In the genomic region with DNA sequence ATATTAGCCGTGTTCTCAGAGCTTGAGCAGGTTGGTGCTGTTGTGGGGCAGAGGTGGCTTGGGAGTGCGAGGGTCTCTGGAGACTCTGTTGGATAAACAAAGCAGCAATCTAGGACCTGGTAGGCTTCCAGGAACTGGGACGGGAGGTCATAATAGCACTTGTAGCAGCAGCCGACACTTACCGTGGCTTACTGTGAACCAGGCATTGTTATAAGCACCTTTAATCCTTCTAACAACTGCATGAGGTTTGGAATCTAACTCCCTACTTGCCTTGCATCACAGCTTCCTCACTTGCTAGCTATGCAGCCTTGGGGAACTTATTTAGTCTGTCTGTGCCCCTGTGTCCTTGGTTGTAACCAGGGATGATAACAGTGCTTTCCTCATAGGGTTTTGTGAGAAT, we compare ENCODE assay signal across 15 cellular contexts.
A peak's percentile ranks its signal among the peaks of the same experiment; 100 is the strongest.
DNase-seq lines count a peak whose midpoint lies in the region; ATAC-seq lines count a peak whose summit lies in the region.
"Had no signal": no experiment of that assay in that cellular context is flagged by ENCODE, and none has a peak within 500 bp of the region (broad histone marks: within the 10 kb centered on the region; RNA-seq: fewer than 3 reads in every experiment).

No MANE protein-coding gene starts in this region.

- H3K4me1 ChIP-seq in Karpas-422 (ENCODE audit: low read length), result no peaks in the 10 kb centered on the region
- H3K4me1 ChIP-seq: pancreas had no signal

- no peak for ATAC-seq in GM18907 (IDR thresholded peaks at IDR 0.05; ENCODE audit: unreplicated experiment)
- ATAC-seq: HepG2, pancreas had no signal

- H3K27me3 ChIP-seq in Karpas-422 (ENCODE audit: low read length), result no peaks in the 10 kb centered on the region
- H3K27me3 ChIP-seq: pancreas, tibial artery had no signal

- DNase-seq in DMS153 treated with DMSO at 0.1 percent for 48 hours (lab: John Stamatoyannopoulos, UW; ENCODE audit: unreplicated experiment), result peak; percentile 55
- DNase-seq in NCI-H1105 treated with DMSO at 0.1 percent for 48 hours (lab: John Stamatoyannopoulos, UW), result peak; percentile 24
- DNase-seq in NCI-H82 (lab: John Stamatoyannopoulos, UW), result peak; percentile 82
- DNase-seq in iris pigment epithelial cell (ENCODE audit: low read depth), result peak; percentile 81
- DNase-seq in MV-4-11 (lab: John Stamatoyannopoulos, UW), result no peak
- no peak for DNase-seq in Karpas-422
- DNase-seq in activated naive CD8-positive, alpha-beta T cell treated with anti-CD3 and anti-CD28 coated beads for 36 hours, result no peak
- DNase-seq: activated CD4-positive, alpha-beta T cell treated with anti-CD3 and anti-CD28 coated beads, Interleukin-2, amount 10 ng/mL, durations not matched to agents 24 days and 14 days; activated CD8-positive, alpha-beta memory T cell treated with anti-CD3 and anti-CD28 coated beads, Interleukin-2, amount 50 U/mL, for 48 hours; activated naive CD4-positive, alpha-beta T cell treated with anti-CD3 and anti-CD28 coated beads for 36 hours; cortex of kidney; pancreas; tibial artery had no signal

- no peak overlapping the region for H3K4me2 ChIP-seq in Karpas-422 (ENCODE audit: low read depth, low read length, poor library complexity, severe bottlenecking)

- no peaks in the 10 kb centered on the region for H3K9me3 ChIP-seq in Karpas-422 (ENCODE audit: low read length)
- H3K9me3 ChIP-seq: pancreas, tibial artery had no signal

- no peak overlapping the region for H3K27ac ChIP-seq in Karpas-422 (ENCODE audit: low read length)
- H3K27ac ChIP-seq: pancreas, tibial artery had no signal

- no peaks in the 10 kb centered on the region for H4K20me1 ChIP-seq in Karpas-422 (ENCODE audit: insufficient read depth, low read depth, low read length)

- H3K79me2 ChIP-seq in Karpas-422 (ENCODE audit: low read length), result no peaks in the 10 kb centered on the region

- H3K27me3 Mint-ChIP-seq in activated naive CD8-positive, alpha-beta T cell treated with anti-CD3 and anti-CD28 coated beads for 36 hours, result no peaks in the 10 kb centered on the region

- no peaks in the 10 kb centered on the region for H3K4me1 Mint-ChIP-seq in activated naive CD8-positive, alpha-beta T cell treated with anti-CD3 and anti-CD28 coated beads for 36 hours
- H3K4me1 Mint-ChIP-seq: activated CD4-positive, alpha-beta T cell treated with anti-CD3 and anti-CD28 coated beads, Interleukin-2, amount 10 ng/mL, durations not matched to agents 24 days and 14 days had no signal

- no peak overlapping the region for H2AFZ ChIP-seq in Karpas-422 (ENCODE audit: low read length)

- H3K27ac Mint-ChIP-seq in activated naive CD8-positive, alpha-beta T cell treated with anti-CD3 and anti-CD28 coated beads for 36 hours, result no peak overlapping the region
- H3K27ac Mint-ChIP-seq: activated CD4-positive, alpha-beta T cell treated with anti-CD3 and anti-CD28 coated beads, Interleukin-2, amount 10 ng/mL, durations not matched to agents 24 days and 14 days; activated naive CD4-positive, alpha-beta T cell treated with anti-CD3 and anti-CD28 coated beads for 36 hours had no signal

- no peak overlapping the region for H3K4me3 ChIP-seq in Karpas-422 (ENCODE audit: low read length)
- H3K4me3 ChIP-seq: pancreas, tibial artery had no signal

- no peak overlapping the region for H3K9ac ChIP-seq in Karpas-422 (ENCODE audit: low read length)

- no peak overlapping the region for H3K4me3 Mint-ChIP-seq in activated naive CD8-positive, alpha-beta T cell treated with anti-CD3 and anti-CD28 coated beads for 36 hours
- H3K4me3 Mint-ChIP-seq: activated CD4-positive, alpha-beta T cell treated with anti-CD3 and anti-CD28 coated beads, Interleukin-2, amount 10 ng/mL, durations not matched to agents 24 days and 14 days; activated naive CD4-positive, alpha-beta T cell treated with anti-CD3 and anti-CD28 coated beads for 36 hours had no signal

- H3K36me3 ChIP-seq in Karpas-422 (ENCODE audit: insufficient read depth, low read length), result no peaks in the 10 kb centered on the region
- H3K36me3 ChIP-seq: pancreas, tibial artery had no signal

- H3K9me2 ChIP-seq in Karpas-422 (replicated peaks; ENCODE audit: insufficient read depth, low read length), result no peaks in the 10 kb centered on the region

- no peaks in the 10 kb centered on the region for H3K36me3 Mint-ChIP-seq in activated naive CD8-positive, alpha-beta T cell treated with anti-CD3 and anti-CD28 coated beads for 36 hours

- H3K9me3 Mint-ChIP-seq in activated naive CD8-positive, alpha-beta T cell treated with anti-CD3 and anti-CD28 coated beads for 36 hours, result no peaks in the 10 kb centered on the region
- H3K9me3 Mint-ChIP-seq: activated CD4-positive, alpha-beta T cell treated with anti-CD3 and anti-CD28 coated beads, Interleukin-2, amount 10 ng/mL, durations not matched to agents 24 days and 14 days; activated naive CD4-positive, alpha-beta T cell treated with anti-CD3 and anti-CD28 coated beads for 36 hours had no signal

Comparison
In these comparisons a context has a peak if more than half of its experiments do, and no peak if none do; other contexts are left out.
1. DNase-seq: peak in DMS153 treated with DMSO at 0.1 percent for 48 hours (single experiment), NCI-H1105 treated with DMSO at 0.1 percent for 48 hours (single experiment), NCI-H82 (single experiment) and iris pigment epithelial cell (single experiment); none in MV-4-11 (single experiment), Karpas-422 (single experiment) and activated naive CD8-positive, alpha-beta T cell treated with anti-CD3 and anti-CD28 coated beads for 36 hours (single experiment).